9 cellular contexts compared by ENCODE assay signal in genomic region chr14:56333361-56334279, GRCh38.
DNase-seq lines count a peak whose midpoint lies in the region; ATAC-seq and TF ChIP-seq lines count a peak whose summit lies in the region.
"Had no signal": no experiment of that assay in that cellular context is flagged by ENCODE, and none has a peak within 500 bp of the region (broad histone marks: within the 10 kb centered on the region; RNA-seq: fewer than 3 reads in every experiment).

No MANE protein-coding gene starts in this region.

- H3K27ac ChIP-seq in effector memory CD4-positive, alpha-beta T cell (ENCODE audit: insufficient read depth, low read length, poor library complexity, severe bottlenecking), result no peak overlapping the region

- peak; percentile 31 for DNase-seq in NCI-H146 (lab: John Stamatoyannopoulos, UW)
- DNase-seq in NCI-H146 treated with DMSO at 0.1 percent for 48 hours (lab: John Stamatoyannopoulos, UW; ENCODE audit: unreplicated experiment), result no peak
- peak; percentile 14 for DNase-seq in NOMO-1 treated with dmso at 0.1 percent for 144 hours (lab: John Stamatoyannopoulos, UW; ENCODE audit: unreplicated experiment)
- peak; percentile 70 for DNase-seq in fibroblast of gingiva (ENCODE audit: low read depth)
- DNase-seq in stimulated activated effector memory CD8-positive, alpha-beta T cell treated with anti-CD3 and anti-CD28 coated beads, Interleukin-12 subunit alpha, Interleukin-12 subunit beta, amount 100 ng/mL, for 72 hours (ENCODE audit: low spot score in 2 of 2), result no peak
- no peak for DNase-seq in WTC11 (ENCODE audit: low spot score)
- no peak for DNase-seq in GM13976 (ENCODE audit: low spot score)
- no peak for DNase-seq in effector memory CD4-positive, alpha-beta T cell

- in situ Hi-C loops in GM13976 (cut with MboI; ENCODE audit: low sequenced_read_pairs, unreplicated experiment), result no loop called here

- H3K9me3 ChIP-seq in effector memory CD4-positive, alpha-beta T cell (ENCODE audit: control insufficient read depth, low read length), result no peaks in the 10 kb centered on the region

- no peaks in the 10 kb centered on the region for H3K36me3 Mint-ChIP-seq in stimulated activated effector memory CD8-positive, alpha-beta T cell treated with anti-CD3 and anti-CD28 coated beads, Interleukin-12 subunit alpha, Interleukin-12 subunit beta, amount 100 ng/mL, for 72 hours
- H3K36me3 Mint-ChIP-seq in WTC11, result no peaks in the 10 kb centered on the region
- H3K36me3 Mint-ChIP-seq: memory B cell had no signal

- TF ChIP-seq CTCF in WTC11 (IDR thresholded peaks at IDR 0.05) (no peak), GM13976 (IDR thresholded peaks at IDR 0.05; ENCODE audit: borderline replicate concordance, control extremely low read depth, extremely low read depth, insufficient read depth, missing control alignments) (no peak)

- no peak overlapping the region for H3K4me3 Mint-ChIP-seq in stimulated activated effector memory CD8-positive, alpha-beta T cell treated with anti-CD3 and anti-CD28 coated beads, Interleukin-12 subunit alpha, Interleukin-12 subunit beta, amount 100 ng/mL, for 72 hours
- H3K4me3 Mint-ChIP-seq in WTC11, result no peak overlapping the region
- H3K4me3 Mint-ChIP-seq: memory B cell had no signal

- H3K27me3 ChIP-seq in effector memory CD4-positive, alpha-beta T cell (replicated peaks; ENCODE audit: control insufficient read depth, insufficient read depth, low read length, poor library complexity, severe bottlenecking), result no peaks in the 10 kb centered on the region

- H3K4me1 ChIP-seq in effector memory CD4-positive, alpha-beta T cell (ENCODE audit: control insufficient read depth, insufficient read depth, low read length, poor library complexity, severe bottlenecking), result no peaks in the 10 kb centered on the region

- CTCF ChIA-PET in WTC11 (lab: Charles Lee), result no interaction called here

- peaks cover 16% of the 10 kb centered on the region for H3K4me1 Mint-ChIP-seq in stimulated activated effector memory CD8-positive, alpha-beta T cell treated with anti-CD3 and anti-CD28 coated beads, Interleukin-12 subunit alpha, Interleukin-12 subunit beta, amount 100 ng/mL, for 72 hours
- H3K4me1 Mint-ChIP-seq in WTC11, result no peaks in the 10 kb centered on the region; the same call in 1 of the 2 replicates
- H3K4me1 Mint-ChIP-seq: memory B cell had no signal

- peak; percentile 48 for ATAC-seq in stimulated activated effector memory CD8-positive, alpha-beta T cell treated with anti-CD3 and anti-CD28 coated beads, Interleukin-12 subunit alpha, Interleukin-12 subunit beta, amount 100 ng/mL, for 72 hours
- ATAC-seq in WTC11, result no peak

- POLR2A ChIA-PET in WTC11 (lab: Charles Lee), result no interaction called here

- H3K9me3 Mint-ChIP-seq in stimulated activated effector memory CD8-positive, alpha-beta T cell treated with anti-CD3 and anti-CD28 coated beads, Interleukin-12 subunit alpha, Interleukin-12 subunit beta, amount 100 ng/mL, for 72 hours, result no peaks in the 10 kb centered on the region
- H3K9me3 Mint-ChIP-seq in WTC11, result no peaks in the 10 kb centered on the region
- H3K9me3 Mint-ChIP-seq: memory B cell had no signal

- no peaks in the 10 kb centered on the region for H3K27me3 Mint-ChIP-seq in WTC11 (ENCODE audit: low read depth)
- H3K27me3 Mint-ChIP-seq: memory B cell had no signal

- H3K36me3 ChIP-seq in effector memory CD4-positive, alpha-beta T cell (ENCODE audit: control insufficient read depth, insufficient read depth, low read length), result no peaks in the 10 kb centered on the region

- no peak overlapping the region for H3K27ac Mint-ChIP-seq in stimulated activated effector memory CD8-positive, alpha-beta T cell treated with anti-CD3 and anti-CD28 coated beads, Interleukin-12 subunit alpha, Interleukin-12 subunit beta, amount 100 ng/mL, for 72 hours
- no peak overlapping the region for H3K27ac Mint-ChIP-seq in WTC11
- H3K27ac Mint-ChIP-seq: memory B cell had no signal

- H3K4me3 ChIP-seq in effector memory CD4-positive, alpha-beta T cell (ENCODE audit: insufficient read depth, low read depth, low read length, poor library complexity, severe bottlenecking), result no peak overlapping the region

TF ChIP-seq in WTC11, 78 proteins besides CTCF, POLR2A, EP300 and RAD21 (continues in another document):
- TF ChIP-seq SMAD4 (CRISPR knock-in tag; IDR thresholded peaks at IDR 0.05), result no peak
- TF ChIP-seq, protein P1, sequence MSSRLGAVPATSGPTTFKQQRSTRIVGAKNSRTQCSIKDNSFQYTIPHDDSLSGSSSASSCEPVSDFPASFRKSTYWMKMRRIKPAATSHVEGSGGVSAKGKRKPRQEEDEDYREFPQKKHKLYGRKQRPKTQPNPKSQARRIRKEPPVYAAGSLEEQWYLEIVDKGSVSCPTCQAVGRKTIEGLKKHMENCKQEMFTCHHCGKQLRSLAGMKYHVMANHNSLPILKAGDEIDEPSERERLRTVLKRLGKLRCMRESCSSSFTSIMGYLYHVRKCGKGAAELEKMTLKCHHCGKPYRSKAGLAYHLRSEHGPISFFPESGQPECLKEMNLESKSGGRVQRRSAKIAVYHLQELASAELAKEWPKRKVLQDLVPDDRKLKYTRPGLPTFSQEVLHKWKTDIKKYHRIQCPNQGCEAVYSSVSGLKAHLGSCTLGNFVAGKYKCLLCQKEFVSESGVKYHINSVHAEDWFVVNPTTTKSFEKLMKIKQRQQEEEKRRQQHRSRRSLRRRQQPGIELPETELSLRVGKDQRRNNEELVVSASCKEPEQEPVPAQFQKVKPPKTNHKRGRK (CRISPR knock-in tag; IDR thresholded peaks at IDR 0.05; ENCODE audit: borderline replicate concordance), result no peak
- no peak for TF ChIP-seq E2F4 (CRISPR knock-in tag; IDR thresholded peaks at IDR 0.05; ENCODE audit: borderline replicate concordance, low read depth)
- no peak for TF ChIP-seq ATF1 (CRISPR knock-in tag; IDR thresholded peaks at IDR 0.05)
- TF ChIP-seq PREB (CRISPR knock-in tag; IDR thresholded peaks at IDR 0.05; ENCODE audit: borderline replicate concordance), result no peak
- TF ChIP-seq, protein P2, sequence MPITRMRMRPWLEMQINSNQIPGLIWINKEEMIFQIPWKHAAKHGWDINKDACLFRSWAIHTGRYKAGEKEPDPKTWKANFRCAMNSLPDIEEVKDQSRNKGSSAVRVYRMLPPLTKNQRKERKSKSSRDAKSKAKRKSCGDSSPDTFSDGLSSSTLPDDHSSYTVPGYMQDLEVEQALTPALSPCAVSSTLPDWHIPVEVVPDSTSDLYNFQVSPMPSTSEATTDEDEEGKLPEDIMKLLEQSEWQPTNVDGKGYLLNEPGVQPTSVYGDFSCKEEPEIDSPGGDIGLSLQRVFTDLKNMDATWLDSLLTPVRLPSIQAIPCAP (CRISPR knock-in tag; IDR thresholded peaks at IDR 0.05), result no peak
- no peak for TF ChIP-seq NFYB (CRISPR knock-in tag; conservative IDR thresholded peaks at IDR 0.05; ENCODE audit: low read depth)
- no peak for TF ChIP-seq ZNF263 (CRISPR knock-in tag; IDR thresholded peaks at IDR 0.05; ENCODE audit: low read depth)
- TF ChIP-seq, protein P3, sequence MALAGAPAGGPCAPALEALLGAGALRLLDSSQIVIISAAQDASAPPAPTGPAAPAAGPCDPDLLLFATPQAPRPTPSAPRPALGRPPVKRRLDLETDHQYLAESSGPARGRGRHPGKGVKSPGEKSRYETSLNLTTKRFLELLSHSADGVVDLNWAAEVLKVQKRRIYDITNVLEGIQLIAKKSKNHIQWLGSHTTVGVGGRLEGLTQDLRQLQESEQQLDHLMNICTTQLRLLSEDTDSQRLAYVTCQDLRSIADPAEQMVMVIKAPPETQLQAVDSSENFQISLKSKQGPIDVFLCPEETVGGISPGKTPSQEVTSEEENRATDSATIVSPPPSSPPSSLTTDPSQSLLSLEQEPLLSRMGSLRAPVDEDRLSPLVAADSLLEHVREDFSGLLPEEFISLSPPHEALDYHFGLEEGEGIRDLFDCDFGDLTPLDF (CRISPR knock-in tag; IDR thresholded peaks at IDR 0.05), result no peak
- TF ChIP-seq FOXP4 (CRISPR knock-in tag; IDR thresholded peaks at IDR 0.05), result no peak
- no peak for TF ChIP-seq ZNF396 (CRISPR knock-in tag; IDR thresholded peaks at IDR 0.05; ENCODE audit: borderline replicate concordance)

Comparison
In these comparisons a context has a peak if more than half of its experiments do, and no peak if none do; other contexts are left out.
1. DNase-seq: peak in NCI-H146 (single experiment), NOMO-1 treated with dmso at 0.1 percent for 144 hours (single experiment) and fibroblast of gingiva (single experiment); none in NCI-H146 treated with DMSO at 0.1 percent for 48 hours (single experiment), stimulated activated effector memory CD8-positive, alpha-beta T cell treated with anti-CD3 and anti-CD28 coated beads, Interleukin-12 subunit alpha, Interleukin-12 subunit beta, amount 100 ng/mL, for 72 hours (0 of 2), WTC11 (single experiment), GM13976 (single experiment) and effector memory CD4-positive, alpha-beta T cell (0 of 3).